16 cellular contexts compared by ENCODE assay signal in the genomic region with DNA sequence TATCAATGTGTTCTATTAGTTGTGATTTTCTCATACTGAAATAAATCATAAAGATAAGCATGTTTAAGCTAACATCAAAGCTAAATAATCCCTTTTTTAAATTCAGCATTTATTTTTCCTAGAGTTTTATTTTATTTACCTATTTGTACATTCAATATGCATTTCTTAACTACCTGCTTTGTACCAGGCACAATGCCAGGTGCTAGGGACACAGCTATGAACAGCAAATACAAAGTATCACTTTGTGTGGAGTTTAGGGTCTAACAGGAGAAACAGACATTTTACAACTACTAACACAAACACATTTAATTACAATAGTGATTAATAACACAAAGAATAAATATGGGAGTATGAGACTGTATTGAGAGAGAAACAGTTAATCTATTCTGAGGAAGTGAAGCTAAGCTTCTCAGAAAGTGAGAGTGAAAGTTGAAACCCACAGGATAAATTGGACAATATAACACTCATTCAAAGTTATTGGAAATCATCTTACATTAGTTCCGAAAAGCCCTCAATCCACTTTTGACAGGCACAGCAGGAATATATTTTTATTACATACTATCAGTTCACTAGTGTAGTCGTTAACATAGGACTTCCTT.
"Had no signal": no experiment of that assay in that cellular context is flagged by ENCODE, and none has a peak within 500 bp of the region (broad histone marks: within the 10 kb centered on the region; RNA-seq: fewer than 3 reads in every experiment).

No MANE protein-coding gene starts in this region.

- H3K27ac ChIP-seq: ascending aorta, parathyroid adenoma had no signal

- H3K9me3 Mint-ChIP-seq: activated naive CD4-positive, alpha-beta T cell treated with anti-CD3 and anti-CD28 coated beads, Interleukin-2, amount 10 ng/mL, durations not matched to agents 7 days and 5 days; activated T-helper 2 cell treated with anti-CD3 and anti-CD28 coated beads, Interferon-gamma antibody, Interleukin-2, Interleukin-4, amounts not matched to agents 10 μg/mL and 5 μg/mL and 100 μg/mL, durations not matched to agents 14 hours and 24 hours and 36 hours; memory B cell; naive thymus-derived CD8-positive, alpha-beta T cell; T-helper 2 cell treated with Interferon-gamma antibody and Interleukin-4, amounts not matched to agents 5 μg/mL and 100 μg/mL, for 36 hours had no signal

- H3K27ac Mint-ChIP-seq: activated naive CD4-positive, alpha-beta T cell treated with anti-CD3 and anti-CD28 coated beads, Interleukin-2, amount 10 ng/mL, durations not matched to agents 7 days and 5 days; activated T-helper 2 cell treated with anti-CD3 and anti-CD28 coated beads, Interferon-gamma antibody, Interleukin-2, Interleukin-4, amounts not matched to agents 10 μg/mL and 5 μg/mL and 100 μg/mL, durations not matched to agents 14 hours and 24 hours and 36 hours; memory B cell; naive thymus-derived CD8-positive, alpha-beta T cell; T-helper 2 cell treated with Interferon-gamma antibody and Interleukin-4, amounts not matched to agents 5 μg/mL and 100 μg/mL, for 36 hours had no signal

- H3K36me3 Mint-ChIP-seq: activated naive CD4-positive, alpha-beta T cell treated with anti-CD3 and anti-CD28 coated beads, Interleukin-2, amount 10 ng/mL, durations not matched to agents 7 days and 5 days; naive thymus-derived CD8-positive, alpha-beta T cell had no signal

- H2AFZ ChIP-seq: parathyroid adenoma had no signal

- DNase-seq: activated CD4-positive, alpha-beta T cell treated with anti-CD3 and anti-CD28 coated beads, Interleukin-2, amount 50 U/mL, for 4 hours; activated naive CD4-positive, alpha-beta T cell treated with anti-CD3 and anti-CD28 coated beads, Interleukin-2, amount 10 ng/mL, durations not matched to agents 7 days and 5 days; activated T-cell treated with anti-CD3 and anti-CD28 coated beads for 4 hours; hippocampal formation; kidney; left ventricle myocardium superior; naive thymus-derived CD8-positive, alpha-beta T cell; stimulated activated CD4-positive, alpha-beta T cell treated with anti-CD3 and anti-CD28 coated beads, Interleukin-1b, Interleukin-23, amount 100 ng/mL, for 48 hours had no signal

- FAIRE-seq: bronchial epithelial cell, endometrium, kidney had no signal

- H3K4me3 Mint-ChIP-seq: activated naive CD4-positive, alpha-beta T cell treated with anti-CD3 and anti-CD28 coated beads, Interleukin-2, amount 10 ng/mL, durations not matched to agents 7 days and 5 days; memory B cell; naive thymus-derived CD8-positive, alpha-beta T cell; T-helper 2 cell treated with Interferon-gamma antibody and Interleukin-4, amounts not matched to agents 5 μg/mL and 100 μg/mL, for 36 hours had no signal

- H3K9me3 ChIP-seq: ascending aorta had no signal

- H3K4me3 ChIP-seq: ascending aorta had no signal

- H3K27me3 Mint-ChIP-seq: activated naive CD4-positive, alpha-beta T cell treated with anti-CD3 and anti-CD28 coated beads, Interleukin-2, amount 10 ng/mL, durations not matched to agents 7 days and 5 days; memory B cell; naive thymus-derived CD8-positive, alpha-beta T cell had no signal

- H3K4me1 ChIP-seq: ascending aorta, parathyroid adenoma had no signal

- H3K27me3 ChIP-seq: ascending aorta had no signal

- H3K4me1 Mint-ChIP-seq: activated naive CD4-positive, alpha-beta T cell treated with anti-CD3 and anti-CD28 coated beads, Interleukin-2, amount 10 ng/mL, durations not matched to agents 7 days and 5 days; memory B cell; naive thymus-derived CD8-positive, alpha-beta T cell had no signal

- H3K79me2 ChIP-seq: parathyroid adenoma had no signal

- H3K36me3 ChIP-seq: ascending aorta had no signal

- H3K9ac ChIP-seq: parathyroid adenoma had no signal

- ATAC-seq: esophagus mucosa; left ventricle myocardium superior; naive thymus-derived CD8-positive, alpha-beta T cell had no signal
